ENCODE assay signal across 25 cellular contexts in genomic region chr1:33186936-33187335, GRCh38.
"Had no signal": no experiment of that assay in that cellular context is flagged by ENCODE, and none has a peak within 500 bp of the region (broad histone marks: within the 10 kb centered on the region; RNA-seq: fewer than 3 reads in every experiment).

No MANE protein-coding gene starts in this region.

- H3K27ac ChIP-seq: brain microvascular endothelial cell, esophagus muscularis mucosa, foreskin keratinocyte, gastrocnemius medialis, heart left ventricle had no signal

- H3K36me3 ChIP-seq: brain microvascular endothelial cell, esophagus muscularis mucosa, gastrocnemius medialis, heart left ventricle had no signal

- H3K9me3 ChIP-seq: esophagus muscularis mucosa, gastrocnemius medialis, heart left ventricle had no signal

- DNase-seq: activated CD4-positive, alpha-beta memory T cell treated with anti-CD3 and anti-CD28 coated beads, Interleukin-2, amount 10 ng/mL, durations not matched to agents 7 days and 5 days; activated CD4-positive, alpha-beta T cell treated with anti-CD3 and anti-CD28 coated beads for 1 hour; activated CD4-positive, alpha-beta T cell treated with anti-CD3 and anti-CD28 coated beads for 4 hours; activated CD4-positive, alpha-beta T cell treated with anti-CD3 and anti-CD28 coated beads, Interleukin-2, amount 10 ng/mL, durations not matched to agents 7 days and 5 days; activated CD4-positive, alpha-beta T cell treated with anti-CD3 and anti-CD28 coated beads, Interleukin-2, amount 50 U/mL, for 4 hours; activated effector memory CD4-positive, alpha-beta T cell treated with Interleukin-2 at 50 U/mL for 16 hours; activated gamma-delta T cell treated with Interleukin-2 at 50 U/mL for 16 hours; activated naive CD4-positive, alpha-beta T cell treated with anti-CD3 and anti-CD28 coated beads, Interleukin-2, amount 50 U/mL, for 16 hours; activated naive CD4-positive, alpha-beta T cell treated with Interleukin-2 at 50 U/mL for 16 hours; activated T-cell treated with anti-CD3 and anti-CD28 coated beads, Interleukin-2, amount 50 U/mL, for 4 hours; amniotic stem cell; anterior cingulate cortex; brain microvascular endothelial cell; caudate nucleus; cortex of kidney; dermis blood vessel endothelial cell; effector CD4-positive, alpha-beta T cell; effector memory CD8-positive, alpha-beta T cell; erythroblast; foreskin keratinocyte; gastrocnemius medialis; glutamatergic neuron; heart left ventricle; T-helper 2 cell had no signal

- H3K4me3 ChIP-seq: esophagus muscularis mucosa, gastrocnemius medialis, heart left ventricle had no signal

- H3K27me3 ChIP-seq: brain microvascular endothelial cell, foreskin keratinocyte, gastrocnemius medialis had no signal
